Comparison of ENCODE assay signal across 19 cellular contexts in the genomic region with DNA sequence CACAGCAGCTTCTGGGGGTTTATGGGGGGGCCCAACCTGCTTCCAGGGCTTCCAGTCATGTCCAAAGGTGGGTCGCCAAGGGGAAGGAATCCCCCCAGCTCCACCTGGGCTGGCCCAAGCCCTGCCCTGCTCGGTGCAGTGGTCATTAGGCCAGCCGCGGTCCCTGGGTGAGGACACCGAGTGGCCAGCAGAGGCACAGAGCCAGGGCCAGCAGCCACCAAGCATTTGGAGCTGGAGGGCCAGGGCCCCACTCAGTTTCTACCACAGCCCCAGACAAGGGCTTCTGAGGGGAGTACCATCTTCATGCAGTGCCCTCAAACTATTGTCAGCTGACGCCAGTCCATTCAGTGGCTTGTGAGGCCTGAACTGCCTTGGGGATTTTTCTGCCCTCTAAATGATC. TPM values are rescaled to one million over a fixed set of nuclear protein-coding genes. Genes with fewer than 3 reads are reported as not detected.
DNase-seq lines count a peak whose midpoint lies in the region; ATAC-seq and TF ChIP-seq lines count a peak whose summit lies in the region.
"Had no signal": no experiment of that assay in that cellular context is flagged by ENCODE, and none has a peak within 500 bp of the region (broad histone marks: within the 10 kb centered on the region; RNA-seq: fewer than 3 reads in every experiment).

No MANE protein-coding gene starts in this region.

- H3K9me3 ChIP-seq in BLaER1 treated with 17β-estradiol and CSF1 and Interleukin-3, amounts not matched to agents 10 nM and 100 nM (replicated peaks in 1 of 11) = no peaks in the 10 kb centered on the region
- no peaks in the 10 kb centered on the region for H3K9me3 ChIP-seq in CD8-positive, alpha-beta T cell (ENCODE audit: low read length)
- H3K9me3 ChIP-seq: A549, HAP-1 had no signal

- H3K27me3 Mint-ChIP-seq in CD8-positive, alpha-beta T cell (ENCODE audit: low read depth) = no peaks in the 10 kb centered on the region

- peaks cover 13 to 94% (median 71%) of the 10 kb centered on the region in 11 experiments; a peak in 20 of 22 replicates for H4K20me1 ChIP-seq in BLaER1 treated with 17β-estradiol and CSF1 and Interleukin-3, amounts not matched to agents 10 nM and 100 nM

- peak in 14 of 61 donors; percentile 15 to 37 (median 28) for DNase-seq in caudate nucleus (lab: John Stamatoyannopoulos, UW)
- DNase-seq in head of caudate nucleus = peak in 23 of 42 donors; percentile 39 to 78 (median 58)
- DNase-seq in pons (ENCODE audit: low spot score) = peak; percentile 57
- DNase-seq in DMS53 (lab: John Stamatoyannopoulos, UW) = no peak
- no peak for DNase-seq in cerebellar cortex (ENCODE audit: low spot score)
- no peak for DNase-seq in CD8-positive, alpha-beta T cell
- no peak for DNase-seq in midbrain (lab: John Stamatoyannopoulos, UW)
- DNase-seq: DMS79; MM.1S; NCI-H1092 treated with DMSO at 0.1 percent for 48 hours; NCI-H748 treated with DMSO at 0.1 percent for 48 hours; NK-92 treated with Interleukin-12 subunit alpha and Interleukin-12 subunit beta, amount 100 ng/mL, for 24 hours; SIG-M5 had no signal

- no peaks in the 10 kb centered on the region for H3K4me1 Mint-ChIP-seq in CD8-positive, alpha-beta T cell (ENCODE audit: low read depth)

- no peaks in the 10 kb centered on the region for H3K9me3 Mint-ChIP-seq in CD8-positive, alpha-beta T cell

- no peak overlapping the region for H3K27ac Mint-ChIP-seq in CD8-positive, alpha-beta T cell

- H3K4me3 ChIP-seq in BLaER1 treated with 17β-estradiol and CSF1 and Interleukin-3, amounts not matched to agents 10 nM and 100 nM = no peak overlapping the region
- no peak overlapping the region for H3K4me3 ChIP-seq in CD8-positive, alpha-beta T cell (ENCODE audit: low read depth, low read length)
- H3K4me3 ChIP-seq: A549, HAP-1 had no signal

- CTCF ChIA-PET in CD8-positive, alpha-beta T cell (lab: Charles Lee) = interaction anchor here (1.0 to 4.9 kb wide), 2 partner anchors 10 to 11 kb away, joined by 4 to 28 read pairs; no protein-coding TSS in a partner anchor

- H3K9ac ChIP-seq in BLaER1 treated with 17β-estradiol and CSF1 and Interleukin-3, amounts not matched to agents 10 nM and 100 nM = peak overlapping the region in 2 of 11 experiments; percentile 8 to 55; a peak in 1 of 22 replicates

- intact Hi-C loops in head of caudate nucleus (cut with DNase I) = no loop called here
- intact Hi-C loops in CD8-positive, alpha-beta T cell (cut with DNase I, micrococcal nuclease) = no loop called here

- no peak overlapping the region for H3K4me3 Mint-ChIP-seq in CD8-positive, alpha-beta T cell

- no peak for TF ChIP-seq CTCF in CD8-positive, alpha-beta T cell (IDR thresholded peaks at IDR 0.05)

- H3K4me2 ChIP-seq in BLaER1 treated with 17β-estradiol and CSF1 and Interleukin-3, amounts not matched to agents 10 nM and 100 nM = peak overlapping the region in 7 of 11 experiments; percentile 4 to 38 (median 17); a peak in 3 of 22 replicates
- H3K4me2 ChIP-seq: A549 had no signal

- no peak for ATAC-seq in CD8-positive, alpha-beta T cell
- ATAC-seq: SK-N-SH treated with all-trans-retinoic acid at 6 μM for 48 hours had no signal

- H3K27ac ChIP-seq in BLaER1 treated with 17β-estradiol and CSF1 and Interleukin-3, amounts not matched to agents 10 nM and 100 nM = 0 out of 22 replicates have a peak overlapping the region, but pooled peaks of 1 of the 11 experiments have one; percentile 23
- peak overlapping the region; percentile 100 for H3K27ac ChIP-seq in caudate nucleus (ENCODE audit: low read depth, low read length)
- H3K27ac ChIP-seq in CD8-positive, alpha-beta T cell (ENCODE audit: low read depth, low read length) = no peak overlapping the region
- H3K27ac ChIP-seq: A549 had no signal

- H3K4me1 ChIP-seq in BLaER1 treated with 17β-estradiol and CSF1 and Interleukin-3, amounts not matched to agents 10 nM and 100 nM = peaks cover 57 to 71% (median 61%) of the 10 kb centered on the region in 10 experiments
- H3K4me1 ChIP-seq in CD8-positive, alpha-beta T cell (ENCODE audit: insufficient read depth, low read length) = no peaks in the 10 kb centered on the region
- H3K4me1 ChIP-seq: A549, HAP-1 had no signal

- H3K36me3 Mint-ChIP-seq in CD8-positive, alpha-beta T cell = peaks cover 3% of the 10 kb centered on the region

- H3K36me3 ChIP-seq in BLaER1 treated with 17β-estradiol and CSF1 and Interleukin-3, amounts not matched to agents 10 nM and 100 nM = peaks cover 36 to 68% (median 58%) of the 10 kb centered on the region in 11 experiments
- H3K36me3 ChIP-seq in CD8-positive, alpha-beta T cell (ENCODE audit: insufficient read depth, low read length) = no peaks in the 10 kb centered on the region
- H3K36me3 ChIP-seq: HAP-1 had no signal

- no peaks in the 10 kb centered on the region for H3K27me3 ChIP-seq in BLaER1 treated with 17β-estradiol and CSF1 and Interleukin-3, amounts not matched to agents 10 nM and 100 nM
- no peaks in the 10 kb centered on the region for H3K27me3 ChIP-seq in CD8-positive, alpha-beta T cell (ENCODE audit: insufficient read depth, low read length)

- POLR2A ChIA-PET in CD8-positive, alpha-beta T cell (lab: Charles Lee) = no interaction called here

RNA-seq across cellular contexts. Expression of gene TFEB, which starts 39.6 kb away (rescaled TPM):
- 10 to 100 TPM; 10.2 to 12.7 TPM for total RNA-seq in CD8-positive, alpha-beta T cell

RNA-seq across cellular contexts. Expression of gene PGC, which starts 51.4 kb away (rescaled TPM):
- total RNA-seq in CD8-positive, alpha-beta T cell = not detected
- total RNA-seq: LHCN-M2, OCI-LY7 had no signal

RNA-seq across cellular contexts. Expression of gene MDFI, which starts 57.6 kb away (rescaled TPM):
- total RNA-seq in CD8-positive, alpha-beta T cell = not detected
- total RNA-seq: OCI-LY7 had no signal

Comparison
In these comparisons a context has a peak if more than half of its experiments do, and no peak if none do; other contexts are left out.
1. DNase-seq: peak in head of caudate nucleus (23 of 42) and pons (single experiment); none in DMS53 (single experiment), cerebellar cortex (single experiment), CD8-positive, alpha-beta T cell (0 of 7) and midbrain (single experiment).